11 cellular contexts compared by ENCODE assay signal in the genomic region with DNA sequence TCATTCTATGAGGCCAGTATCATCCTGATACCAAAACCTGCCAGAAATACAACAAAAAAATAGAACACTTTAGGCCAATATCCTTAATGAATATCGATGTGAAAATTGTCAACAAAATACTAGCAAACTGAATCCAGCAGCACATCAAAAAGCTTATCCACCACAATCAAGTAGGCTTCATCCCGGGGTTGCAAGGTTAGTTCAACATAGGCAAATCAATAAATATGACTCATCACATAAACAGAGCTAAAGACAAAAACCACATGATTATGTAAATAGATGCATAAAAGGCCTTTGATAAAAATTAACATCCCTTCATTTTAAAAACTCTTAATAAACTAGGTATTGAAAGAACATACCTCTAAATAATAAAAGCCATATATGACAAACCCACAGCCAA.
"Had no signal": no experiment of that assay in that cellular context is flagged by ENCODE, and none has a peak within 500 bp of the region (broad histone marks: within the 10 kb centered on the region; RNA-seq: fewer than 3 reads in every experiment).

No MANE protein-coding gene starts in this region.

- H3K36me3 ChIP-seq: HAP-1 had no signal

- FAIRE-seq: H1, H54 had no signal

- H3K9ac ChIP-seq: GM23248 had no signal

- ATAC-seq: GM23338, HCT116 had no signal

- H3K4me1 ChIP-seq: HAP-1 had no signal

- H3K4me2 ChIP-seq: GM23338 had no signal

- H3K4me3 ChIP-seq: GM23248, GM23338, HAP-1 had no signal

- DNase-seq: GM23248, GOT3, H7, H9, HCEC 1CT, HFFc6 had no signal

- H2AFZ ChIP-seq: GM23248, GM23338 had no signal

- H3K27ac ChIP-seq: GM23248 had no signal
